Comparison of ENCODE assay signal across 30 cellular contexts in the genomic region with DNA sequence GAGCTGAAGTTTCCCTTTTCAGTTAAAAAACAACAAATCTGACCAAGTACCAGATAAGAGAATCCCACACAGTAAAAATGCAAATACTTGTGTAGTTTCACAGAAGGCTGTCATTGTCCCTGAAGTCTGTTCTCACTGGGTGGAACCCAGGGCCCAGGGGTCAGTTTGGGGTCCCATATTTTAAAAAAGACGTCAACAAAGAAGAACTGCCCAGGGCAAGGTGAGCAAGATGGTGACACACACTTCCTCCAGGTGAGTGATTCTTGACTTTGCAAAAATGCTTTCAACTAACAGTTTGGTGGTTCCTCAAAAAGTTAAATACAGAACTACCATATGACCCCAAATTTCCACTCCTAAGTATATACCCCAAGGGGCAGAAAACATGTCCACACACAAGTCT.
"Had no signal": no experiment of that assay in that cellular context is flagged by ENCODE, and none has a peak within 500 bp of the region (broad histone marks: within the 10 kb centered on the region; RNA-seq: fewer than 3 reads in every experiment).

No MANE protein-coding gene starts in this region.

- H3K27ac ChIP-seq: cardiac muscle cell, SJCRH30, SK-N-MC had no signal

- H3K4me3 ChIP-seq: cardiac muscle cell, K562, SJCRH30, SK-N-MC had no signal

- DNase-seq: activated CD4-positive, alpha-beta T cell treated with anti-CD3 and anti-CD28 coated beads, Interleukin-2, amount 10 ng/mL, durations not matched to agents 24 days and 14 days; activated CD4-positive, alpha-beta T cell treated with anti-CD3 and anti-CD28 coated beads, Interleukin-2, amount 50 U/mL, for 48 hours; activated CD8-positive, alpha-beta T cell treated with anti-CD3 and anti-CD28 coated beads, Interleukin-2, amount 10 ng/mL, durations not matched to agents 7 days and 5 days; activated gamma-delta T cell treated with Interleukin-2 at 50 U/mL for 16 hours; activated naive CD4-positive, alpha-beta T cell treated with anti-CD3 and anti-CD28 coated beads for 36 hours; activated naive CD8-positive, alpha-beta T cell treated with anti-CD3 and anti-CD28 coated beads, Interleukin-2, amount 50 U/mL, for 24 hours; activated T-cell treated with anti-CD3 and anti-CD28 coated beads, Interleukin-2, amount 50 U/mL, for 24 hours; anterior cingulate cortex; NCI-H1092 treated with DMSO at 0.1 percent for 48 hours; NCI-H1417; NCI-H146; NCI-H187; NCI-H2029 treated with DMSO at 0.1 percent for 48 hours; NCI-H2107; NCI-H2171; NCI-H510A; NCI-H526; NCI-H748 treated with DMSO at 0.1 percent for 48 hours; NK-92 treated with Interleukin-12 subunit alpha and Interleukin-12 subunit beta, amount 100 ng/mL, for 24 hours; SHP77; SJCRH30 had no signal

- H3K27ac Mint-ChIP-seq: activated CD4-positive, alpha-beta T cell treated with anti-CD3 and anti-CD28 coated beads, Interleukin-2, amount 10 ng/mL, durations not matched to agents 24 days and 14 days; activated CD8-positive, alpha-beta T cell treated with anti-CD3 and anti-CD28 coated beads, Interleukin-2, amount 10 ng/mL, durations not matched to agents 7 days and 5 days; activated naive CD4-positive, alpha-beta T cell treated with anti-CD3 and anti-CD28 coated beads for 36 hours; activated naive CD8-positive, alpha-beta T cell; activated naive CD8-positive, alpha-beta T cell treated with anti-CD3 and anti-CD28 coated beads, Interleukin-2, amount 50 U/mL, for 24 hours; activated T-cell treated with anti-CD3 and anti-CD28 coated beads, Interleukin-2, amount 50 U/mL, for 24 hours; activated T-helper 1 cell treated with anti-CD3 and anti-CD28 coated beads, Interleukin-12 subunit alpha, Interleukin-12 subunit beta, Interleukin-2, Interleukin-4 antibody, amounts not matched to agents 30 ng/mL and 10 ng/mL and 1 ng/mL, durations not matched to agents 14 hours and 24 hours and 36 hours; brain; T-helper 1 cell treated with Interleukin-12 subunit alpha and Interleukin-12 subunit beta and Interleukin-4 antibody, amounts not matched to agents 30 μg/mL and 1 μg/mL, for 36 hours; T-helper 2 cell treated with Interferon-gamma antibody and Interleukin-4, amounts not matched to agents 5 μg/mL and 100 μg/mL, for 36 hours had no signal

- H3K36me3 ChIP-seq: cardiac muscle cell, SJCRH30 had no signal

- H3K9me3 ChIP-seq: SJCRH30 had no signal

- H3K4me3 Mint-ChIP-seq: activated CD4-positive, alpha-beta T cell treated with anti-CD3 and anti-CD28 coated beads, Interleukin-2, amount 10 ng/mL, durations not matched to agents 24 days and 14 days; activated CD8-positive, alpha-beta T cell treated with anti-CD3 and anti-CD28 coated beads, Interleukin-2, amount 10 ng/mL, durations not matched to agents 7 days and 5 days; activated naive CD4-positive, alpha-beta T cell treated with anti-CD3 and anti-CD28 coated beads for 36 hours; activated naive CD8-positive, alpha-beta T cell; activated naive CD8-positive, alpha-beta T cell treated with anti-CD3 and anti-CD28 coated beads, Interleukin-2, amount 50 U/mL, for 24 hours; activated T-cell treated with anti-CD3 and anti-CD28 coated beads, Interleukin-2, amount 50 U/mL, for 24 hours; activated T-helper 1 cell treated with anti-CD3 and anti-CD28 coated beads, Interleukin-12 subunit alpha, Interleukin-12 subunit beta, Interleukin-2, Interleukin-4 antibody, amounts not matched to agents 30 ng/mL and 10 ng/mL and 1 ng/mL, durations not matched to agents 14 hours and 24 hours and 36 hours; brain; T-helper 1 cell treated with Interleukin-12 subunit alpha and Interleukin-12 subunit beta and Interleukin-4 antibody, amounts not matched to agents 30 μg/mL and 1 μg/mL, for 36 hours; T-helper 2 cell treated with Interferon-gamma antibody and Interleukin-4, amounts not matched to agents 5 μg/mL and 100 μg/mL, for 36 hours had no signal

- ATAC-seq: activated CD8-positive, alpha-beta T cell treated with anti-CD3 and anti-CD28 coated beads, Interleukin-2, amount 10 ng/mL, durations not matched to agents 7 days and 5 days; activated naive CD8-positive, alpha-beta T cell treated with anti-CD3 and anti-CD28 coated beads, Interleukin-2, amount 50 U/mL, for 24 hours; K562 had no signal

- FAIRE-seq: K562, TTC549 had no signal

- H3K9me3 Mint-ChIP-seq: activated CD4-positive, alpha-beta T cell treated with anti-CD3 and anti-CD28 coated beads, Interleukin-2, amount 10 ng/mL, durations not matched to agents 24 days and 14 days; activated naive CD4-positive, alpha-beta T cell treated with anti-CD3 and anti-CD28 coated beads for 36 hours; activated naive CD8-positive, alpha-beta T cell treated with anti-CD3 and anti-CD28 coated beads, Interleukin-2, amount 50 U/mL, for 24 hours; activated T-cell treated with anti-CD3 and anti-CD28 coated beads, Interleukin-2, amount 50 U/mL, for 24 hours; activated T-helper 1 cell treated with anti-CD3 and anti-CD28 coated beads, Interleukin-12 subunit alpha, Interleukin-12 subunit beta, Interleukin-2, Interleukin-4 antibody, amounts not matched to agents 30 ng/mL and 10 ng/mL and 1 ng/mL, durations not matched to agents 14 hours and 24 hours and 36 hours; T-helper 1 cell treated with Interleukin-12 subunit alpha and Interleukin-12 subunit beta and Interleukin-4 antibody, amounts not matched to agents 30 μg/mL and 1 μg/mL, for 36 hours; T-helper 2 cell treated with Interferon-gamma antibody and Interleukin-4, amounts not matched to agents 5 μg/mL and 100 μg/mL, for 36 hours had no signal

- H3K27me3 Mint-ChIP-seq: activated naive CD8-positive, alpha-beta T cell; activated T-cell treated with anti-CD3 and anti-CD28 coated beads, Interleukin-2, amount 50 U/mL, for 24 hours had no signal

- H3K27me3 ChIP-seq: cardiac muscle cell, SJCRH30 had no signal

- H3K36me3 Mint-ChIP-seq: activated naive CD8-positive, alpha-beta T cell; brain had no signal
